In the genomic region with DNA sequence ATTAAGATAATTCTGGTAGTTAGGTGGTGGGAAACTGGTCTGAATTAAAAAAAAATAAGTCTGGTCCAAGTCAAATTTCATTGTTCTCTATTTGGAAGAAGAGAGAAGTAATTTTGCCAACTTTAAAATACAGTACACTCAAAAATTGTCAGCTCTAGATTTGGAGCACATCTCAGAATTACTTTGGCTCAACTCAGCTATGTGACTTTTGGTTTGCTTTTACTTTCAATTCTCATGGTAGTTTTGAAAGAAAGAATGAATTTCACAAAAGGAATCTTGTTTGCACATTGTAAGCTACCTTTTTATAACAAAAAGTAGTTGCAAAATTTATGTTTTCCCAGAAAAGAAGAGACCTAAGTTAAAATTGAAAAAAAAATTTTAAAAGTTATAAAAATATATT, we compare ENCODE assay signal across 21 cellular contexts.
"Had no signal": no experiment of that assay in that cellular context is flagged by ENCODE, and none has a peak within 500 bp of the region (broad histone marks: within the 10 kb centered on the region; RNA-seq: fewer than 3 reads in every experiment).

No MANE protein-coding gene starts in this region.

- H3K9me3 Mint-ChIP-seq: activated naive CD8-positive, alpha-beta T cell treated with anti-CD3 and anti-CD28 coated beads, Interleukin-2, amount 10 ng/mL, durations not matched to agents 7 days and 5 days; activated T-cell treated with anti-CD3 and anti-CD28 coated beads, Interleukin-2, amount 50 U/mL, for 24 hours; activated T-helper 2 cell treated with anti-CD3 and anti-CD28 coated beads, Interferon-gamma antibody, Interleukin-2, Interleukin-4, amounts not matched to agents 10 μg/mL and 5 μg/mL and 100 μg/mL, durations not matched to agents 14 hours and 24 hours and 36 hours; endodermal cell; stimulated activated naive B cell treated with anti-CD40 and anti-IgM and Interleukin-4, amounts not matched to agents 10 μg/mL and 1 μg/mL and 100 μg/mL, for 72 hours had no signal

- H3K36me3 ChIP-seq: lower lobe of right lung, transverse colon had no signal

- H3K4me3 Mint-ChIP-seq: activated naive CD8-positive, alpha-beta T cell treated with anti-CD3 and anti-CD28 coated beads, Interleukin-2, amount 10 ng/mL, durations not matched to agents 7 days and 5 days; activated T-cell treated with anti-CD3 and anti-CD28 coated beads, Interleukin-2, amount 50 U/mL, for 24 hours; endodermal cell; naive thymus-derived CD4-positive, alpha-beta T cell; stimulated activated naive B cell treated with anti-CD40 and anti-IgM and Interleukin-4, amounts not matched to agents 10 μg/mL and 1 μg/mL and 100 μg/mL, for 72 hours had no signal

- DNase-seq: activated CD4-positive, alpha-beta T cell treated with anti-CD3 and anti-CD28 coated beads for 1 hour; activated CD4-positive, alpha-beta T cell treated with anti-CD3 and anti-CD28 coated beads, Interleukin-2, amount 50 U/mL, for 1 hour; activated CD8-positive, alpha-beta memory T cell treated with anti-CD3 and anti-CD28 coated beads for 24 hours; activated CD8-positive, alpha-beta memory T cell treated with anti-CD3 and anti-CD28 coated beads, Interleukin-2, amount 50 U/mL, for 4 hours; activated naive CD4-positive, alpha-beta T cell treated with Interleukin-2 at 50 U/mL for 16 hours; activated naive CD8-positive, alpha-beta T cell treated with anti-CD3 and anti-CD28 coated beads, Interleukin-2, amount 10 ng/mL, durations not matched to agents 7 days and 5 days; activated T-cell treated with anti-CD3 and anti-CD28 coated beads, Interleukin-2, amount 50 U/mL, for 24 hours; cortex of kidney; endodermal cell; foreskin keratinocyte; lower lobe of right lung; naive thymus-derived CD4-positive, alpha-beta T cell; stimulated activated CD4-positive, alpha-beta T cell treated with anti-CD3 and anti-CD28 coated beads, Interleukin-15, amount 100 ng/mL, for 24 hours; stimulated activated naive B cell treated with anti-CD40 and anti-IgM and Interleukin-4, amounts not matched to agents 10 μg/mL and 1 μg/mL and 100 μg/mL, for 72 hours; T-helper 9 cell; transverse colon had no signal

- ATAC-seq: foreskin keratinocyte; left lobe of liver; lower lobe of right lung; naive thymus-derived CD4-positive, alpha-beta T cell; sciatic nerve; stimulated activated naive B cell treated with anti-CD40 and anti-IgM and Interleukin-4, amounts not matched to agents 10 μg/mL and 1 μg/mL and 100 μg/mL, for 72 hours had no signal

- H3K27ac Mint-ChIP-seq: activated naive CD8-positive, alpha-beta T cell treated with anti-CD3 and anti-CD28 coated beads, Interleukin-2, amount 10 ng/mL, durations not matched to agents 7 days and 5 days; activated T-cell treated with anti-CD3 and anti-CD28 coated beads, Interleukin-2, amount 50 U/mL, for 24 hours; activated T-helper 2 cell treated with anti-CD3 and anti-CD28 coated beads, Interferon-gamma antibody, Interleukin-2, Interleukin-4, amounts not matched to agents 10 μg/mL and 5 μg/mL and 100 μg/mL, durations not matched to agents 14 hours and 24 hours and 36 hours; endodermal cell; naive thymus-derived CD4-positive, alpha-beta T cell; stimulated activated naive B cell treated with anti-CD40 and anti-IgM and Interleukin-4, amounts not matched to agents 10 μg/mL and 1 μg/mL and 100 μg/mL, for 72 hours had no signal

- H3K27me3 Mint-ChIP-seq: activated T-cell treated with anti-CD3 and anti-CD28 coated beads, Interleukin-2, amount 50 U/mL, for 24 hours; naive thymus-derived CD4-positive, alpha-beta T cell; stimulated activated naive B cell treated with anti-CD40 and anti-IgM and Interleukin-4, amounts not matched to agents 10 μg/mL and 1 μg/mL and 100 μg/mL, for 72 hours had no signal

- H3K4me1 Mint-ChIP-seq: activated naive CD8-positive, alpha-beta T cell treated with anti-CD3 and anti-CD28 coated beads, Interleukin-2, amount 10 ng/mL, durations not matched to agents 7 days and 5 days; endodermal cell; naive thymus-derived CD4-positive, alpha-beta T cell; stimulated activated naive B cell treated with anti-CD40 and anti-IgM and Interleukin-4, amounts not matched to agents 10 μg/mL and 1 μg/mL and 100 μg/mL, for 72 hours had no signal

- H3K9me3 ChIP-seq: lower lobe of right lung, transverse colon had no signal

- H3K4me2 ChIP-seq: smooth muscle cell had no signal

- H3K27me3 ChIP-seq: transverse colon had no signal

- H3K4me3 ChIP-seq: lower lobe of right lung, smooth muscle cell, transverse colon had no signal

- H3K36me3 Mint-ChIP-seq: activated naive CD8-positive, alpha-beta T cell treated with anti-CD3 and anti-CD28 coated beads, Interleukin-2, amount 10 ng/mL, durations not matched to agents 7 days and 5 days; naive thymus-derived CD4-positive, alpha-beta T cell; stimulated activated naive B cell treated with anti-CD40 and anti-IgM and Interleukin-4, amounts not matched to agents 10 μg/mL and 1 μg/mL and 100 μg/mL, for 72 hours had no signal

- H3K4me1 ChIP-seq: foreskin keratinocyte, lower lobe of right lung had no signal

- H3K27ac ChIP-seq: epithelial cell of prostate, foreskin keratinocyte, lower lobe of right lung, transverse colon had no signal
